ENCODE assay signal across 8 cellular contexts in the genomic region with DNA sequence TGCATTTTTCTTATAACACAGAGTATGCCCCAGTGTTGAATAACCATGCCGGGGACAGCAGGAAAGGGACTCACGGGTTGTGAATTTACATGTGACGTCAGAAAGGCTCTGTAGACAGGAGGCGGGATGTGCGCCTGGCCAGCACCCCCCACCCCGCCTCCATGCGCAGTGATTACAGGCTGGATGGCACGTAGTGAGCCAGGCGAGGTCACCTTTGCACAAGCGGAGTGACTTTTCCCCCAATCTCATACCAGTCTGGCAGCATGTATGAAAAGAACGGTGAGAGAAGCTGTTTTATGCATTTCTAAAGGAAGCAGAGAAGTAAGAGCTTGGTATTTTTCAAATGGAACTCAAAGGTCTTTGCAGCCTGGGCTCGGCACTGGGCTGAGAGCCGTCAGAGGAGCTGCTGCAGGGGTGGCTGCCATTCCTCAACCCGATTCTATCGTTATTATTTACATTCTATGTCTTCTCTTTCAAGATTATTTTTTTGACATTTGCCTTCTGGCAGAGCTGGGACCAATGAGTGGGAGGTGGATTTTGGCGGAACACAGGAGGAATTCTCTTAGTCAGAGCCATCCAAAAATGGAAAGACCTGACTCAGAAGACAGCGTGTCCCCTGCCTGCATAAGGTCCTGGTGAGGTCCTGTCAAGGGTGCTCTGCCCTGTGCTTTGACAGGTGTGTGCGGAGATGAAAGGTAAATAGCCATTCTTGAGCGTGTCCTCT.
DNase-seq lines count a peak whose midpoint lies in the region; ATAC-seq, FAIRE-seq and TF ChIP-seq lines count a peak whose summit lies in the region.

No MANE protein-coding gene starts in this region.

- no peak overlapping the region for H3K4me3 Mint-ChIP-seq in T-helper 2 cell treated with Interferon-gamma antibody and Interleukin-4, amounts not matched to agents 5 μg/mL and 100 μg/mL, for 36 hours

- no peak for FAIRE-seq in GM12891 (lab: Jason Lieb, UNC)

- peak overlapping the region; percentile 95 for H2BK12ac ChIP-seq in trophoblast cell (ENCODE audit: low read length)

- no CpG with 5 or more reads among the region's 19 CpGs for WGBS in trophoblast cell (ENCODE audit: extremely low coverage, insufficient coverage, insufficient read length)

- peak overlapping the region; percentile 7 for H3K4ac ChIP-seq in trophoblast cell (ENCODE audit: low read depth, low read length)

- peak overlapping the region; percentile 95 for H4K91ac ChIP-seq in trophoblast cell (ENCODE audit: low read depth, low read length)

- no peaks in the 10 kb centered on the region for H3K27me3 Mint-ChIP-seq in T-helper 2 cell treated with Interferon-gamma antibody and Interleukin-4, amounts not matched to agents 5 μg/mL and 100 μg/mL, for 36 hours (ENCODE audit: low read depth)

- no peak overlapping the region for H3K27ac Mint-ChIP-seq in T-helper 2 cell treated with Interferon-gamma antibody and Interleukin-4, amounts not matched to agents 5 μg/mL and 100 μg/mL, for 36 hours

- H3K79me1 ChIP-seq in trophoblast cell (ENCODE audit: low read length), result peaks cover 66% of the 10 kb centered on the region

- H3K9ac ChIP-seq in trophoblast cell (ENCODE audit: low read length), result no peak overlapping the region

- H4K12ac ChIP-seq in trophoblast cell (ENCODE audit: low read depth, low read length), result no peak overlapping the region

- no peaks in the 10 kb centered on the region for H3K27me3 ChIP-seq in BJ (ENCODE audit: control insufficient read depth, insufficient read depth, low read length)
- H3K27me3 ChIP-seq in trophoblast cell (ENCODE audit: insufficient read depth, low read length), result no peaks in the 10 kb centered on the region

- POLR2A ChIA-PET in BJ (lab: Charles Lee), result interaction anchor here (0.5 to 1.0 kb wide), 2 partner anchors 9 to 37 kb away, joined by 3 read pairs; no protein-coding TSS in a partner anchor

- no peaks in the 10 kb centered on the region for H3K9me3 Mint-ChIP-seq in T-helper 2 cell treated with Interferon-gamma antibody and Interleukin-4, amounts not matched to agents 5 μg/mL and 100 μg/mL, for 36 hours

- H3K4me3 ChIP-seq in BJ (ENCODE audit: low read depth, low read length), result no peak overlapping the region
- peak overlapping the region; percentile 15 for H3K4me3 ChIP-seq in fibroblast of villous mesenchyme (ENCODE audit: low read depth, low read length)
- H3K4me3 ChIP-seq in trophoblast cell (ENCODE audit: low read depth, low read length), result no peak overlapping the region

- peak overlapping the region; percentile 92 for H2BK120ac ChIP-seq in trophoblast cell (ENCODE audit: insufficient read depth, low read length, poor library complexity)

- DNase-seq in BJ (ENCODE audit: low read depth), result peak; percentile 45
- peak; percentile 78 for DNase-seq in SHP77 treated with DMSO at 0.1 percent for 48 hours (lab: John Stamatoyannopoulos, UW)
- DNase-seq in fibroblast of villous mesenchyme (ENCODE audit: low read depth), result peak; percentile 96
- peak; percentile 97 for DNase-seq in trophoblast cell
- DNase-seq in T-helper 2 cell treated with Interferon-gamma antibody and Interleukin-4, amounts not matched to agents 5 μg/mL and 100 μg/mL, for 36 hours (ENCODE audit: low spot score), result no peak
- DNase-seq in iPS-NIHi7 (ENCODE audit: extremely low spot score), result no peak
- DNase-seq in GM12891 (ENCODE audit: insufficient read length, low spot score), result no peak

- peak overlapping the region; percentile 83 for H3K27ac ChIP-seq in trophoblast cell (ENCODE audit: low read depth, low read length)

- peak overlapping the region; percentile 37 for H3K18ac ChIP-seq in trophoblast cell (ENCODE audit: low read length)

- H2BK5ac ChIP-seq in trophoblast cell (ENCODE audit: low read depth, low read length, poor library complexity), result peak overlapping the region; percentile 18

- H2AFZ ChIP-seq in trophoblast cell (ENCODE audit: insufficient read depth, low read length, poor library complexity), result peak overlapping the region; percentile 18

- peak overlapping the region; percentile 62 for H3K14ac ChIP-seq in trophoblast cell (ENCODE audit: low read length)

- no peak for ATAC-seq in GM19455 (IDR thresholded peaks at IDR 0.05; ENCODE audit: unreplicated experiment)

- H3K9me3 ChIP-seq in trophoblast cell (ENCODE audit: insufficient read depth, low read depth, low read length), result no peaks in the 10 kb centered on the region

- no peak for TF ChIP-seq POLR2A in GM12891 (IDR thresholded peaks at IDR 0.05; ENCODE audit: low read depth, low read length)

- CTCF ChIA-PET in BJ (lab: Yijun Ruan, JAX), result interaction anchor here (0.6 to 1.2 kb wide), 3 partner anchors 125 to 162 kb away, joined by 3 read pairs; no protein-coding TSS in a partner anchor

- H3K4me1 Mint-ChIP-seq in T-helper 2 cell treated with Interferon-gamma antibody and Interleukin-4, amounts not matched to agents 5 μg/mL and 100 μg/mL, for 36 hours (ENCODE audit: low read depth), result peaks cover 7% of the 10 kb centered on the region

- no peaks in the 10 kb centered on the region for H3K36me3 Mint-ChIP-seq in T-helper 2 cell treated with Interferon-gamma antibody and Interleukin-4, amounts not matched to agents 5 μg/mL and 100 μg/mL, for 36 hours (ENCODE audit: low read depth)

- H3K4me1 ChIP-seq in trophoblast cell (ENCODE audit: control insufficient read depth in 1 of 2, insufficient read depth in 2 of 2, low read length in 2 of 2), result peaks cover 52 to 65% of the 10 kb centered on the region in 2 experiments

- no peaks in the 10 kb centered on the region for H3K36me3 ChIP-seq in BJ (ENCODE audit: control insufficient read depth, insufficient read depth, low read length)
- no peaks in the 10 kb centered on the region for H3K36me3 ChIP-seq in trophoblast cell (ENCODE audit: control insufficient read depth in 1 of 2, insufficient read depth in 2 of 2, low read length in 2 of 2)

- H4K8ac ChIP-seq in trophoblast cell (ENCODE audit: low read depth, low read length), result peak overlapping the region; percentile 37

- H2AK5ac ChIP-seq in trophoblast cell (ENCODE audit: low read length), result peak overlapping the region; percentile 17

- no peak overlapping the region for H3K4me2 ChIP-seq in trophoblast cell (ENCODE audit: low read length)

- TF ChIP-seq CTCF in BJ (IDR thresholded peaks at IDR 0.05; ENCODE audit: insufficient read depth, low read depth, low read length), result no peak
- TF ChIP-seq CTCF in fibroblast of villous mesenchyme (IDR thresholded peaks at IDR 0.05; ENCODE audit: insufficient read depth, low read depth, low read length), result no peak

- no peak overlapping the region for H3K23ac ChIP-seq in trophoblast cell (ENCODE audit: low read length)

- H3K79me2 ChIP-seq in trophoblast cell (ENCODE audit: control insufficient read depth, insufficient read depth, low read length, poor library complexity), result peaks cover 4% of the 10 kb centered on the region

TF ChIP-seq in GM12891, 5 proteins besides CTCF, POLR2A, EP300 and RAD21:
- no peak for TF ChIP-seq TAF1 (IDR thresholded peaks at IDR 0.05; ENCODE audit: low read depth, low read length)
- TF ChIP-seq POLR2AphosphoS5 (IDR thresholded peaks at IDR 0.05; ENCODE audit: low read depth, low read length), result no peak
- no peak for TF ChIP-seq SPI1 (IDR thresholded peaks at IDR 0.05; ENCODE audit: low read depth, low read length)
- TF ChIP-seq POU2F2 (IDR thresholded peaks at IDR 0.05; ENCODE audit: low read depth, low read length), result no peak
- no peak for TF ChIP-seq PAX5 (IDR thresholded peaks at IDR 0.05; ENCODE audit: insufficient read depth, low read length, severe bottlenecking)

Comparison
In these comparisons a context has a peak if more than half of its experiments do, and no peak if none do; other contexts are left out.
1. DNase-seq: peak in BJ (single experiment), SHP77 treated with DMSO at 0.1 percent for 48 hours (single experiment), fibroblast of villous mesenchyme (single experiment) and trophoblast cell (2 of 2); none in T-helper 2 cell treated with Interferon-gamma antibody and Interleukin-4, amounts not matched to agents 5 μg/mL and 100 μg/mL, for 36 hours (single experiment), iPS-NIHi7 (single experiment) and GM12891 (single experiment).